8 cellular contexts compared by ENCODE assay signal in the genomic region with DNA sequence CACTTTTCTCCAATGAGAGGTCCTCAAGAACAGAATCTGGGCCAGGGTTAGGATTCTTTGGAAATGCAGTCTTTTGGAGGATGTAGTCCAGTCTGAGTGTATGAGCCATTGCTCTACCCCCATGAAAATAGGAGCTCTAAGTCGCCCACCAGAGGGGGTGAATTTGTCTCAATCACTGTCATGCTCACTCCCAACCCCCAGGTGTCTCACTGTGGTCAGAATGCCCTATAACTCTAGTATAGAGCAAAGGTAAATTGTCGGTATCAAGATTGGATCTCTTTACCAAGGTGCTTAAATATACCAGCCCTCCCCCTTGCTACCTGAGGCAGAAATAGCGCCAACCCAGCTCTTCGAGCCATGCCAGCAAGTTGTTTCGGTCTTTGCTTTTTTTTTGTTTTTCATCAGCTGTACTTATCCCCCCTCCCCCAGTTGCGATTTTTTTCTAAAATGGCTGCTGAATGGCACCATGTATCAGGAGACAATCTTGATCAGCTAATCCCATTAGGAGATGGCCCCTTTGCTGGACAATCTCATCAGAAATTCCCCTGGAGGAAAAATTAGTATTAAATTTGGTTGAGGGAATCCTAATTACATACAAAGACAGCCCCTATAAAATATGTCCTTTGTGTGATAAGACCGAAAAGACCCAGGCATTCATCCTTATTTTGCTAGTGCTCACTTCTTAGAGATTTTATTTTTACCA.
A peak's percentile ranks its signal among the peaks of the same experiment; 100 is the strongest.
DNase-seq lines count a peak whose midpoint lies in the region; ATAC-seq and TF ChIP-seq lines count a peak whose summit lies in the region.
"Had no signal": no experiment of that assay in that cellular context is flagged by ENCODE, and none has a peak within 500 bp of the region (broad histone marks: within the 10 kb centered on the region; RNA-seq: fewer than 3 reads in every experiment).

No MANE protein-coding gene starts in this region.

- H3K9me3 Mint-ChIP-seq in natural killer cell treated with Interleukin-12 subunit alpha and Interleukin-12 subunit beta and Interleukin-15 and Interleukin-18, amount 100 ng/mL, for 72 hours = peaks cover 3% of the 10 kb centered on the region

- DNase-seq in ELR (ENCODE audit: low read depth) (peak; percentile 1), HT-29 (ENCODE audit: low spot score) (peak; percentile 49), iPS-NIHi7 (ENCODE audit: extremely low spot score) (peak; percentile 72), T-helper 2 cell (no peak), DMS153 (lab: John Stamatoyannopoulos, UW) (no peak)
- no peak for DNase-seq in natural killer cell treated with Interleukin-12 subunit alpha and Interleukin-12 subunit beta and Interleukin-15 and Interleukin-18, amount 100 ng/mL, for 72 hours (ENCODE audit: low spot score)
- DNase-seq: colonic mucosa had no signal

- H3K27ac Mint-ChIP-seq in natural killer cell treated with Interleukin-12 subunit alpha and Interleukin-12 subunit beta and Interleukin-15 and Interleukin-18, amount 100 ng/mL, for 72 hours = no peak overlapping the region

- no peak overlapping the region for H3K4me3 Mint-ChIP-seq in natural killer cell treated with Interleukin-12 subunit alpha and Interleukin-12 subunit beta and Interleukin-15 and Interleukin-18, amount 100 ng/mL, for 72 hours

- peaks cover 2 to 10% of the 10 kb centered on the region in 2 donors for H3K27me3 Mint-ChIP-seq in natural killer cell treated with Interleukin-12 subunit alpha and Interleukin-12 subunit beta and Interleukin-15 and Interleukin-18, amount 100 ng/mL, for 72 hours

- peak; percentile 74 for ATAC-seq in SK-N-SH treated with all-trans-retinoic acid at 6 μM for 48 hours
- no peak for ATAC-seq in natural killer cell treated with Interleukin-12 subunit alpha and Interleukin-12 subunit beta and Interleukin-15 and Interleukin-18, amount 100 ng/mL, for 72 hours

- no peaks in the 10 kb centered on the region for H3K4me1 Mint-ChIP-seq in natural killer cell treated with Interleukin-12 subunit alpha and Interleukin-12 subunit beta and Interleukin-15 and Interleukin-18, amount 100 ng/mL, for 72 hours (ENCODE audit: low read depth in 2 of 2)

- no peaks in the 10 kb centered on the region for H3K36me3 Mint-ChIP-seq in natural killer cell treated with Interleukin-12 subunit alpha and Interleukin-12 subunit beta and Interleukin-15 and Interleukin-18, amount 100 ng/mL, for 72 hours

TF ChIP-seq in SK-N-SH treated with all-trans-retinoic acid at 6 μM for 48 hours, 23 proteins besides CTCF, POLR2A, EP300 and RAD21:
- no peak for TF ChIP-seq ZFP30 (CRISPR knock-in tag; IDR thresholded peaks at IDR 0.05)
- TF ChIP-seq SNAI2 (CRISPR knock-in tag; IDR thresholded peaks at IDR 0.05) = no peak
- peak; percentile 90; the same call in 1 of the 2 replicates for TF ChIP-seq TSHZ2 (CRISPR knock-in tag; IDR thresholded peaks at IDR 0.05)
- 0 out of 2 replicates have a peak, but pooled peaks have one; percentile 20 for TF ChIP-seq ISL1 (CRISPR knock-in tag; IDR thresholded peaks at IDR 0.05)
- TF ChIP-seq GLIS3 (CRISPR knock-in tag; IDR thresholded peaks at IDR 0.05) = 0 out of 2 replicates have a peak, but pooled peaks have one; percentile 25
- peak; percentile 87 for TF ChIP-seq TCF4 (CRISPR knock-in tag; IDR thresholded peaks at IDR 0.05; ENCODE audit: borderline replicate concordance)

Comparison
In these comparisons a context has a peak if more than half of its experiments do, and no peak if none do; other contexts are left out.
1. DNase-seq: peak in ELR (single experiment), HT-29 (single experiment) and iPS-NIHi7 (single experiment); none in T-helper 2 cell (0 of 5), natural killer cell treated with Interleukin-12 subunit alpha and Interleukin-12 subunit beta and Interleukin-15 and Interleukin-18, amount 100 ng/mL, for 72 hours (single experiment) and DMS153 (single experiment).